ENCODE assay signal across 1 cellular context in genomic region chr3:151412989-151413388, GRCh38.
TF ChIP-seq lines count a peak whose summit lies in the region.

No MANE protein-coding gene starts in this region.

TF ChIP-seq in H1, 55 proteins besides CTCF, POLR2A, EP300 and RAD21:
- TF ChIP-seq CHD2 (IDR thresholded peaks at IDR 0.05; ENCODE audit: low read length) (no peak), CBX5 (IDR thresholded peaks at IDR 0.05; ENCODE audit: low read depth, low read length) (no peak), SIX5 (IDR thresholded peaks at IDR 0.05; ENCODE audit: low read depth, low read length) (no peak), CBX8 (IDR thresholded peaks at IDR 0.05; ENCODE audit: borderline replicate concordance, low read depth, low read length) (no peak), SP1 (IDR thresholded peaks at IDR 0.05; ENCODE audit: low read depth, low read length) (no peak), CHD1 (IDR thresholded peaks at IDR 0.05; ENCODE audit: low read depth, low read length) (no peak), FOSL1 (IDR thresholded peaks at IDR 0.05; ENCODE audit: insufficient read depth, low read depth, low read length) (no peak), POLR2AphosphoS5 (IDR thresholded peaks at IDR 0.05; ENCODE audit: low read depth, low read length) (no peak), PHF8 (conservative IDR thresholded peaks at IDR 0.05; ENCODE audit: low read depth, low read length) (no peak), MAFK (IDR thresholded peaks at IDR 0.05; ENCODE audit: low read depth, low read length) (no peak), CTBP2 (IDR thresholded peaks at IDR 0.05; ENCODE audit: borderline replicate concordance, insufficient read depth, insufficient read length, low read length) (no peak), POU5F1 (IDR thresholded peaks at IDR 0.05; ENCODE audit: low read depth, low read length) (no peak), EZH2 (IDR thresholded peaks at IDR 0.05; ENCODE audit: low read depth, low read length, severe bottlenecking) (no peak), KDM5A (IDR thresholded peaks at IDR 0.05; ENCODE audit: low read length) (no peak), GTF2F1 (IDR thresholded peaks at IDR 0.05; ENCODE audit: borderline replicate concordance, low read depth, low read length) (no peak)
TF ChIP-seq in H1: peak in this region for 0.
